1 cellular context compared by ENCODE assay signal in genomic region chr19:17718988-17719711, GRCh38.
A peak's percentile ranks its signal among the peaks of the same experiment; 100 is the strongest.
TF ChIP-seq lines count a peak whose summit lies in the region.

MAP1S (plus strand) TSS chr19:17719480; CDS start chr19:17719503, 23 bp downstream.

TF ChIP-seq in HEK293, 187 proteins besides CTCF, POLR2A, EP300 and RAD21 (continued from another document and continues in another):
- TF ChIP-seq ZSCAN4 (tag by site-specific recombination; IDR thresholded peaks at IDR 0.05) (no peak), MYNN (tag by site-specific recombination; IDR thresholded peaks at IDR 0.05; ENCODE audit: borderline replicate concordance) (no peak), ZNF571 (tag by site-specific recombination; IDR thresholded peaks at IDR 0.05) (no peak), ZNF830 (tag by site-specific recombination; IDR thresholded peaks at IDR 0.05; ENCODE audit: low read depth) (no peak), ZBTB7A (tag by site-specific recombination; IDR thresholded peaks at IDR 0.05; ENCODE audit: low read depth) (peak; percentile 88), ZNF521 (tag by site-specific recombination; IDR thresholded peaks at IDR 0.05) (no peak), ZNF133 (tag by site-specific recombination; IDR thresholded peaks at IDR 0.05) (no peak), ZNF366 (tag by site-specific recombination; conservative IDR thresholded peaks at IDR 0.05) (no peak), BCL11B (tag by site-specific recombination; IDR thresholded peaks at IDR 0.05; ENCODE audit: low read depth) (peak; percentile 64; the same call in 1 of the 2 replicates), ZNF146 (tag by site-specific recombination; IDR thresholded peaks at IDR 0.05) (no peak), TSHZ1 (tag by site-specific recombination; IDR thresholded peaks at IDR 0.05; ENCODE audit: borderline replicate concordance) (no peak), ZNF624 (tag by site-specific recombination; IDR thresholded peaks at IDR 0.05) (no peak), ZNF433 (tag by site-specific recombination; IDR thresholded peaks at IDR 0.05; ENCODE audit: low read depth) (no peak), ZNF654 (tag by site-specific recombination; IDR thresholded peaks at IDR 0.05; ENCODE audit: low read depth) (no peak), ZNF488 (tag by site-specific recombination; IDR thresholded peaks at IDR 0.05) (no peak), GLI2 (tag by site-specific recombination; IDR thresholded peaks at IDR 0.05; ENCODE audit: borderline replicate concordance, low read depth) (no peak), KLF1 (tag by site-specific recombination; IDR thresholded peaks at IDR 0.05) (peak; percentile 70), ZNF354C (tag by site-specific recombination; IDR thresholded peaks at IDR 0.05; ENCODE audit: borderline replicate concordance, low read depth) (no peak), ZEB2 (tag by site-specific recombination; IDR thresholded peaks at IDR 0.05) (no peak; the same call in 1 of the 2 replicates), ZNF677 (tag by site-specific recombination; IDR thresholded peaks at IDR 0.05) (no peak), ZNF23 (tag by site-specific recombination; IDR thresholded peaks at IDR 0.05; ENCODE audit: borderline replicate concordance) (no peak), ZNF140 (tag by site-specific recombination; IDR thresholded peaks at IDR 0.05) (no peak), ZBTB17 (tag by site-specific recombination; IDR thresholded peaks at IDR 0.05) (peak; percentile 94), ZSCAN23 (tag by site-specific recombination; IDR thresholded peaks at IDR 0.05) (no peak), ZNF549 (tag by site-specific recombination; IDR thresholded peaks at IDR 0.05) (no peak), ZNF184 (tag by site-specific recombination; IDR thresholded peaks at IDR 0.05) (no peak), ZFP3 (tag by site-specific recombination; IDR thresholded peaks at IDR 0.05; ENCODE audit: low read depth) (peak; percentile 99), ZNF561 (tag by site-specific recombination; IDR thresholded peaks at IDR 0.05; ENCODE audit: borderline replicate concordance) (no peak), KLF9 (tag by site-specific recombination; IDR thresholded peaks at IDR 0.05; ENCODE audit: low read depth) (peak; percentile 82), ZNF560 (tag by site-specific recombination; IDR thresholded peaks at IDR 0.05; ENCODE audit: borderline replicate concordance) (no peak), SETDB1 (IDR thresholded peaks at IDR 0.05; ENCODE audit: insufficient read length, low read length) (no peak), REPIN1 (tag by site-specific recombination; IDR thresholded peaks at IDR 0.05; ENCODE audit: low read depth) (no peak), ZIC2 (tag by site-specific recombination; IDR thresholded peaks at IDR 0.05) (no peak)
- TF ChIP-seq, protein P1, sequence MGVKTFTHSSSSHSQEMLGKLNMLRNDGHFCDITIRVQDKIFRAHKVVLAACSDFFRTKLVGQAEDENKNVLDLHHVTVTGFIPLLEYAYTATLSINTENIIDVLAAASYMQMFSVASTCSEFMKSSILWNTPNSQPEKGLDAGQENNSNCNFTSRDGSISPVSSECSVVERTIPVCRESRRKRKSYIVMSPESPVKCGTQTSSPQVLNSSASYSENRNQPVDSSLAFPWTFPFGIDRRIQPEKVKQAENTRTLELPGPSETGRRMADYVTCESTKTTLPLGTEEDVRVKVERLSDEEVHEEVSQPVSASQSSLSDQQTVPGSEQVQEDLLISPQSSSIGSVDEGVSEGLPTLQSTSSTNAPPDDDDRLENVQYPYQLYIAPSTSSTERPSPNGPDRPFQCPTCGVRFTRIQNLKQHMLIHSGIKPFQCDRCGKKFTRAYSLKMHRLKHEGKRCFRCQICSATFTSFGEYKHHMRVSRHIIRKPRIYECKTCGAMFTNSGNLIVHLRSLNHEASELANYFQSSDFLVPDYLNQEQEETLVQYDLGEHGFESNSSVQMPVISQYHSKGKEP (tag by site-specific recombination; IDR thresholded peaks at IDR 0.05): no peak
- TF ChIP-seq, protein P2, sequence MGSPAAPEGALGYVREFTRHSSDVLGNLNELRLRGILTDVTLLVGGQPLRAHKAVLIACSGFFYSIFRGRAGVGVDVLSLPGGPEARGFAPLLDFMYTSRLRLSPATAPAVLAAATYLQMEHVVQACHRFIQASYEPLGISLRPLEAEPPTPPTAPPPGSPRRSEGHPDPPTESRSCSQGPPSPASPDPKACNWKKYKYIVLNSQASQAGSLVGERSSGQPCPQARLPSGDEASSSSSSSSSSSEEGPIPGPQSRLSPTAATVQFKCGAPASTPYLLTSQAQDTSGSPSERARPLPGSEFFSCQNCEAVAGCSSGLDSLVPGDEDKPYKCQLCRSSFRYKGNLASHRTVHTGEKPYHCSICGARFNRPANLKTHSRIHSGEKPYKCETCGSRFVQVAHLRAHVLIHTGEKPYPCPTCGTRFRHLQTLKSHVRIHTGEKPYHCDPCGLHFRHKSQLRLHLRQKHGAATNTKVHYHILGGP (tag by site-specific recombination; IDR thresholded peaks at IDR 0.05): peak; percentile 77
- TF ChIP-seq, protein P3, sequence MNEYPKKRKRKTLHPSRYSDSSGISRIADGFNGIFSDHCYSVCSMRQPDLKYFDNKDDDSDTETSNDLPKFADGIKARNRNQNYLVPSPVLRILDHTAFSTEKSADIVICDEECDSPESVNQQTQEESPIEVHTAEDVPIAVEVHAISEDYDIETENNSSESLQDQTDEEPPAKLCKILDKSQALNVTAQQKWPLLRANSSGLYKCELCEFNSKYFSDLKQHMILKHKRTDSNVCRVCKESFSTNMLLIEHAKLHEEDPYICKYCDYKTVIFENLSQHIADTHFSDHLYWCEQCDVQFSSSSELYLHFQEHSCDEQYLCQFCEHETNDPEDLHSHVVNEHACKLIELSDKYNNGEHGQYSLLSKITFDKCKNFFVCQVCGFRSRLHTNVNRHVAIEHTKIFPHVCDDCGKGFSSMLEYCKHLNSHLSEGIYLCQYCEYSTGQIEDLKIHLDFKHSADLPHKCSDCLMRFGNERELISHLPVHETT (tag by site-specific recombination; IDR thresholded peaks at IDR 0.05): no peak; the same call in none of the 2 replicates
- TF ChIP-seq, protein P4, sequence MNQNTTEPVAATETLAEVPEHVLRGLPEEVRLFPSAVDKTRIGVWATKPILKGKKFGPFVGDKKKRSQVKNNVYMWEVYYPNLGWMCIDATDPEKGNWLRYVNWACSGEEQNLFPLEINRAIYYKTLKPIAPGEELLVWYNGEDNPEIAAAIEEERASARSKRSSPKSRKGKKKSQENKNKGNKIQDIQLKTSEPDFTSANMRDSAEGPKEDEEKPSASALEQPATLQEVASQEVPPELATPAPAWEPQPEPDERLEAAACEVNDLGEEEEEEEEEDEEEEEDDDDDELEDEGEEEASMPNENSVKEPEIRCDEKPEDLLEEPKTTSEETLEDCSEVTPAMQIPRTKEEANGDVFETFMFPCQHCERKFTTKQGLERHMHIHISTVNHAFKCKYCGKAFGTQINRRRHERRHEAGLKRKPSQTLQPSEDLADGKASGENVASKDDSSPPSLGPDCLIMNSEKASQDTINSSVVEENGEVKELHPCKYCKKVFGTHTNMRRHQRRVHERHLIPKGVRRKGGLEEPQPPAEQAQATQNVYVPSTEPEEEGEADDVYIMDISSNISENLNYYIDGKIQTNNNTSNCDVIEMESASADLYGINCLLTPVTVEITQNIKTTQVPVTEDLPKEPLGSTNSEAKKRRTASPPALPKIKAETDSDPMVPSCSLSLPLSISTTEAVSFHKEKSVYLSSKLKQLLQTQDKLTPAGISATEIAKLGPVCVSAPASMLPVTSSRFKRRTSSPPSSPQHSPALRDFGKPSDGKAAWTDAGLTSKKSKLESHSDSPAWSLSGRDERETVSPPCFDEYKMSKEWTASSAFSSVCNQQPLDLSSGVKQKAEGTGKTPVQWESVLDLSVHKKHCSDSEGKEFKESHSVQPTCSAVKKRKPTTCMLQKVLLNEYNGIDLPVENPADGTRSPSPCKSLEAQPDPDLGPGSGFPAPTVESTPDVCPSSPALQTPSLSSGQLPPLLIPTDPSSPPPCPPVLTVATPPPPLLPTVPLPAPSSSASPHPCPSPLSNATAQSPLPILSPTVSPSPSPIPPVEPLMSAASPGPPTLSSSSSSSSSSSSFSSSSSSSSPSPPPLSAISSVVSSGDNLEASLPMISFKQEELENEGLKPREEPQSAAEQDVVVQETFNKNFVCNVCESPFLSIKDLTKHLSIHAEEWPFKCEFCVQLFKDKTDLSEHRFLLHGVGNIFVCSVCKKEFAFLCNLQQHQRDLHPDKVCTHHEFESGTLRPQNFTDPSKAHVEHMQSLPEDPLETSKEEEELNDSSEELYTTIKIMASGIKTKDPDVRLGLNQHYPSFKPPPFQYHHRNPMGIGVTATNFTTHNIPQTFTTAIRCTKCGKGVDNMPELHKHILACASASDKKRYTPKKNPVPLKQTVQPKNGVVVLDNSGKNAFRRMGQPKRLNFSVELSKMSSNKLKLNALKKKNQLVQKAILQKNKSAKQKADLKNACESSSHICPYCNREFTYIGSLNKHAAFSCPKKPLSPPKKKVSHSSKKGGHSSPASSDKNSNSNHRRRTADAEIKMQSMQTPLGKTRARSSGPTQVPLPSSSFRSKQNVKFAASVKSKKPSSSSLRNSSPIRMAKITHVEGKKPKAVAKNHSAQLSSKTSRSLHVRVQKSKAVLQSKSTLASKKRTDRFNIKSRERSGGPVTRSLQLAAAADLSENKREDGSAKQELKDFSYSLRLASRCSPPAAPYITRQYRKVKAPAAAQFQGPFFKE (tag by site-specific recombination; IDR thresholded peaks at IDR 0.05; ENCODE audit: borderline replicate concordance): no peak
- TF ChIP-seq, protein P5, sequence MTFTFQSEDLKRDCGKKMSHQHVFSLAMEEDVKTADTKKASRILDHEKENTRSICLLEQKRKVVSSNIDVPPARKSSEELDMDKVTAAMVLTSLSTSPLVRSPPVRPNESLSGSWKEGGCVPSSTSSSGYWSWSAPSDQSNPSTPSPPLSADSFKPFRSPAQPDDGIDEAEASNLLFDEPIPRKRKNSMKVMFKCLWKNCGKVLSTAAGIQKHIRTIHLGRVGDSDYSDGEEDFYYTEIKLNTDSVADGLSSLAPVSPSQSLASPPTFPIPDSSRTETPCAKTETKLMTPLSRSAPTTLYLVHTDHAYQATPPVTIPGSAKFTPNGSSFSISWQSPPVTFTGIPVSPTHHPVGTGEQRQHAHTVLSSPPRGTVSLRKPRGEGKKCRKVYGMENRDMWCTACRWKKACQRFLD (tag by site-specific recombination; IDR thresholded peaks at IDR 0.05): no peak
- TF ChIP-seq, protein P6, sequence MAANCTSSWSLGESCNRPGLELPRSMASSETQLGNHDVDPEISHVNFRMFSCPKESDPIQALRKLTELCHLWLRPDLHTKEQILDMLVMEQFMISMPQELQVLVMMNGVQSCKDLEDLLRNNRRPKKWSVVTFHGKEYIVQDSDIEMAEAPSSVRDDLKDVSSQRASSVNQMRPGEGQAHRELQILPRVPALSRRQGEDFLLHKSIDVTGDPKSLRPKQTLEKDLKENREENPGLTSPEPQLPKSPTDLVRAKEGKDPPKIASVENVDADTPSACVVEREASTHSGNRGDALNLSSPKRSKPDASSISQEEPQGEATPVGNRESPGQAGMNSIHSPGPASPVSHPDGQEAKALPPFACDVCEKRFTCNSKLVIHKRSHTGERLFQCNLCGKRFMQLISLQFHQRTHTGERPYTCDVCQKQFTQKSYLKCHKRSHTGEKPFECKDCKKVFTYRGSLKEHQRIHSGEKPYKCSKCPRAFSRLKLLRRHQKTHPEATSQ (tag by site-specific recombination; IDR thresholded peaks at IDR 0.05): no peak
- TF ChIP-seq, protein P7, sequence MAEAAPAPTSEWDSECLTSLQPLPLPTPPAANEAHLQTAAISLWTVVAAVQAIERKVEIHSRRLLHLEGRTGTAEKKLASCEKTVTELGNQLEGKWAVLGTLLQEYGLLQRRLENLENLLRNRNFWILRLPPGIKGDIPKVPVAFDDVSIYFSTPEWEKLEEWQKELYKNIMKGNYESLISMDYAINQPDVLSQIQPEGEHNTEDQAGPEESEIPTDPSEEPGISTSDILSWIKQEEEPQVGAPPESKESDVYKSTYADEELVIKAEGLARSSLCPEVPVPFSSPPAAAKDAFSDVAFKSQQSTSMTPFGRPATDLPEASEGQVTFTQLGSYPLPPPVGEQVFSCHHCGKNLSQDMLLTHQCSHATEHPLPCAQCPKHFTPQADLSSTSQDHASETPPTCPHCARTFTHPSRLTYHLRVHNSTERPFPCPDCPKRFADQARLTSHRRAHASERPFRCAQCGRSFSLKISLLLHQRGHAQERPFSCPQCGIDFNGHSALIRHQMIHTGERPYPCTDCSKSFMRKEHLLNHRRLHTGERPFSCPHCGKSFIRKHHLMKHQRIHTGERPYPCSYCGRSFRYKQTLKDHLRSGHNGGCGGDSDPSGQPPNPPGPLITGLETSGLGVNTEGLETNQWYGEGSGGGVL (tag by site-specific recombination; IDR thresholded peaks at IDR 0.05): no peak
